In the genomic region with DNA sequence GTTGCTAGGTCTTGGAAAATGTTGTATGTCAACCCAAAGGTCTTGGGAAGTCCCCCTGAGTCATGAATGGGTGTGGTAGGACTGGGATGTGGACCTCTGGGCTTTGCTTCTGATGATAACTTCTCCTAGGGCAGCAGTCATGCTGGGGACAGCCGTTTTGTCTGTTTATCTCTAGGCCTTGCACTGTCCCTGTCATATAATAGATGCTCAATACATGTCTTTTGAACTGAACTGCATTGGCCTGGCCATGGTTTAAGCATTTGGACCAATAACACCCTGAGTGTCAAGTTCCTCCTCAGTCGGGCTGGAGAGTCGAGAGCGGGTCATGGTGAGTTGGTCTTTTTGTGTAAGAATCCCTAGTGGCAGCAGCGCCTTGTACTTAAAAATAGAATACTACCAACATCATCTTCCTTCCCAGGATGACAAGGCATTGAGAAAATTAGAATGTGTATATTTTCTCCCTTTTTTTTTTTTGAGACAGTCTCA, we compare ENCODE assay signal across 1 cellular context.
TF ChIP-seq lines count a peak whose summit lies in the region.

No MANE protein-coding gene starts in this region.

TF ChIP-seq in GM23338, 12 proteins besides CTCF, POLR2A, EP300 and RAD21 (continued from another document):
- TF ChIP-seq, protein P1, sequence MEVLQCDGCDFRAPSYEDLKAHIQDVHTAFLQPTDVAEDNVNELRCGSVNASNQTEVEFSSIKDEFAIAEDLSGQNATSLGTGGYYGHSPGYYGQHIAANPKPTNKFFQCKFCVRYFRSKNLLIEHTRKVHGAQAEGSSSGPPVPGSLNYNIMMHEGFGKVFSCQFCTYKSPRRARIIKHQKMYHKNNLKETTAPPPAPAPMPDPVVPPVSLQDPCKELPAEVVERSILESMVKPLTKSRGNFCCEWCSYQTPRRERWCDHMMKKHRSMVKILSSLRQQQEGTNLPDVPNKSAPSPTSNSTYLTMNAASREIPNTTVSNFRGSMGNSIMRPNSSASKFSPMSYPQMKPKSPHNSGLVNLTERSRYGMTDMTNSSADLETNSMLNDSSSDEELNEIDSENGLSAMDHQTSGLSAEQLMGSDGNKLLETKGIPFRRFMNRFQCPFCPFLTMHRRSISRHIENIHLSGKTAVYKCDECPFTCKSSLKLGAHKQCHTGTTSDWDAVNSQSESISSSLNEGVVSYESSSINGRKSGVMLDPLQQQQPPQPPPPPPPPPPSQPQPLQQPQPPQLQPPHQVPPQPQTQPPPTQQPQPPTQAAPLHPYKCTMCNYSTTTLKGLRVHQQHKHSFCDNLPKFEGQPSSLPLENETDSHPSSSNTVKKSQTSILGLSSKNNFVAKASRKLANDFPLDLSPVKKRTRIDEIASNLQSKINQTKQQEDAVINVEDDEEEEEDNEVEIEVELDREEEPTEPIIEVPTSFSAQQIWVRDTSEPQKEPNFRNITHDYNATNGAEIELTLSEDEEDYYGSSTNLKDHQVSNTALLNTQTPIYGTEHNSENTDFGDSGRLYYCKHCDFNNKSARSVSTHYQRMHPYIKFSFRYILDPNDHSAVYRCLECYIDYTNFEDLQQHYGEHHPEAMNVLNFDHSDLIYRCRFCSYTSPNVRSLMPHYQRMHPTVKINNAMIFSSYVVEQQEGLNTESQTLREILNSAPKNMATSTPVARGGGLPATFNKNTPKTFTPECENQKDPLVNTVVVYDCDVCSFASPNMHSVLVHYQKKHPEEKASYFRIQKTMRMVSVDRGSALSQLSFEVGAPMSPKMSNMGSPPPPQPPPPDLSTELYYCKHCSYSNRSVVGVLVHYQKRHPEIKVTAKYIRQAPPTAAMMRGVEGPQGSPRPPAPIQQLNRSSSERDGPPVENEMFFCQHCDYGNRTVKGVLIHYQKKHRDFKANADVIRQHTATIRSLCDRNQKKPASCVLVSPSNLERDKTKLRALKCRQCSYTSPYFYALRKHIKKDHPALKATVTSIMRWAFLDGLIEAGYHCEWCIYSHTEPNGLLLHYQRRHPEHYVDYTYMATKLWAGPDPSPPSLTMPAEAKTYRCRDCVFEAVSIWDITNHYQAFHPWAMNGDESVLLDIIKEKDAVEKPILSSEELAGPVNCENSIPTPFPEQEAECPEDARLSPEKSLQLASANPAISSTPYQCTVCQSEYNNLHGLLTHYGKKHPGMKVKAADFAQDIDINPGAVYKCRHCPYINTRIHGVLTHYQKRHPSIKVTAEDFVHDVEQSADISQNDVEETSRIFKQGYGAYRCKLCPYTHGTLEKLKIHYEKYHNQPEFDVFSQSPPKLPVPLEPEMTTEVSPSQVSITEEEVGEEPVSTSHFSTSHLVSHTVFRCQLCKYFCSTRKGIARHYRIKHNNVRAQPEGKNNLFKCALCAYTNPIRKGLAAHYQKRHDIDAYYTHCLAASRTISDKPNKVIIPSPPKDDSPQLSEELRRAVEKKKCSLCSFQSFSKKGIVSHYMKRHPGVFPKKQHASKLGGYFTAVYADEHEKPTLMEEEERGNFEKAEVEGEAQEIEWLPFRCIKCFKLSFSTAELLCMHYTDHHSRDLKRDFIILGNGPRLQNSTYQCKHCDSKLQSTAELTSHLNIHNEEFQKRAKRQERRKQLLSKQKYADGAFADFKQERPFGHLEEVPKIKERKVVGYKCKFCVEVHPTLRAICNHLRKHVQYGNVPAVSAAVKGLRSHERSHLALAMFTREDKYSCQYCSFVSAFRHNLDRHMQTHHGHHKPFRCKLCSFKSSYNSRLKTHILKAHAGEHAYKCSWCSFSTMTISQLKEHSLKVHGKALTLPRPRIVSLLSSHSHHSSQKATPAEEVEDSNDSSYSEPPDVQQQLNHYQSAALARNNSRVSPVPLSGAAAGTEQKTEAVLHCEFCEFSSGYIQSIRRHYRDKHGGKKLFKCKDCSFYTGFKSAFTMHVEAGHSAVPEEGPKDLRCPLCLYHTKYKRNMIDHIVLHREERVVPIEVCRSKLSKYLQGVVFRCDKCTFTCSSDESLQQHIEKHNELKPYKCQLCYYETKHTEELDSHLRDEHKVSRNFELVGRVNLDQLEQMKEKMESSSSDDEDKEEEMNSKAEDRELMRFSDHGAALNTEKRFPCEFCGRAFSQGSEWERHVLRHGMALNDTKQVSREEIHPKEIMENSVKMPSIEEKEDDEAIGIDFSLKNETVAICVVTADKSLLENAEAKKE (CRISPR knock-in tag; IDR thresholded peaks at IDR 0.05) = no peak
- TF ChIP-seq, protein P2, sequence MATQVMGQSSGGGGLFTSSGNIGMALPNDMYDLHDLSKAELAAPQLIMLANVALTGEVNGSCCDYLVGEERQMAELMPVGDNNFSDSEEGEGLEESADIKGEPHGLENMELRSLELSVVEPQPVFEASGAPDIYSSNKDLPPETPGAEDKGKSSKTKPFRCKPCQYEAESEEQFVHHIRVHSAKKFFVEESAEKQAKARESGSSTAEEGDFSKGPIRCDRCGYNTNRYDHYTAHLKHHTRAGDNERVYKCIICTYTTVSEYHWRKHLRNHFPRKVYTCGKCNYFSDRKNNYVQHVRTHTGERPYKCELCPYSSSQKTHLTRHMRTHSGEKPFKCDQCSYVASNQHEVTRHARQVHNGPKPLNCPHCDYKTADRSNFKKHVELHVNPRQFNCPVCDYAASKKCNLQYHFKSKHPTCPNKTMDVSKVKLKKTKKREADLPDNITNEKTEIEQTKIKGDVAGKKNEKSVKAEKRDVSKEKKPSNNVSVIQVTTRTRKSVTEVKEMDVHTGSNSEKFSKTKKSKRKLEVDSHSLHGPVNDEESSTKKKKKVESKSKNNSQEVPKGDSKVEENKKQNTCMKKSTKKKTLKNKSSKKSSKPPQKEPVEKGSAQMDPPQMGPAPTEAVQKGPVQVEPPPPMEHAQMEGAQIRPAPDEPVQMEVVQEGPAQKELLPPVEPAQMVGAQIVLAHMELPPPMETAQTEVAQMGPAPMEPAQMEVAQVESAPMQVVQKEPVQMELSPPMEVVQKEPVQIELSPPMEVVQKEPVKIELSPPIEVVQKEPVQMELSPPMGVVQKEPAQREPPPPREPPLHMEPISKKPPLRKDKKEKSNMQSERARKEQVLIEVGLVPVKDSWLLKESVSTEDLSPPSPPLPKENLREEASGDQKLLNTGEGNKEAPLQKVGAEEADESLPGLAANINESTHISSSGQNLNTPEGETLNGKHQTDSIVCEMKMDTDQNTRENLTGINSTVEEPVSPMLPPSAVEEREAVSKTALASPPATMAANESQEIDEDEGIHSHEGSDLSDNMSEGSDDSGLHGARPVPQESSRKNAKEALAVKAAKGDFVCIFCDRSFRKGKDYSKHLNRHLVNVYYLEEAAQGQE (IDR thresholded peaks at IDR 0.05; ENCODE audit: unreplicated experiment) = no peak
- TF ChIP-seq CREB1 (CRISPR knock-in tag; IDR thresholded peaks at IDR 0.05; ENCODE audit: low read depth) = no peak
- no peak for TF ChIP-seq POLR2AphosphoS5 (IDR thresholded peaks at IDR 0.05; ENCODE audit: low read depth)
- no peak for TF ChIP-seq ZNF331 (CRISPR knock-in tag; IDR thresholded peaks at IDR 0.05; ENCODE audit: low read depth)
